In the genomic region with DNA sequence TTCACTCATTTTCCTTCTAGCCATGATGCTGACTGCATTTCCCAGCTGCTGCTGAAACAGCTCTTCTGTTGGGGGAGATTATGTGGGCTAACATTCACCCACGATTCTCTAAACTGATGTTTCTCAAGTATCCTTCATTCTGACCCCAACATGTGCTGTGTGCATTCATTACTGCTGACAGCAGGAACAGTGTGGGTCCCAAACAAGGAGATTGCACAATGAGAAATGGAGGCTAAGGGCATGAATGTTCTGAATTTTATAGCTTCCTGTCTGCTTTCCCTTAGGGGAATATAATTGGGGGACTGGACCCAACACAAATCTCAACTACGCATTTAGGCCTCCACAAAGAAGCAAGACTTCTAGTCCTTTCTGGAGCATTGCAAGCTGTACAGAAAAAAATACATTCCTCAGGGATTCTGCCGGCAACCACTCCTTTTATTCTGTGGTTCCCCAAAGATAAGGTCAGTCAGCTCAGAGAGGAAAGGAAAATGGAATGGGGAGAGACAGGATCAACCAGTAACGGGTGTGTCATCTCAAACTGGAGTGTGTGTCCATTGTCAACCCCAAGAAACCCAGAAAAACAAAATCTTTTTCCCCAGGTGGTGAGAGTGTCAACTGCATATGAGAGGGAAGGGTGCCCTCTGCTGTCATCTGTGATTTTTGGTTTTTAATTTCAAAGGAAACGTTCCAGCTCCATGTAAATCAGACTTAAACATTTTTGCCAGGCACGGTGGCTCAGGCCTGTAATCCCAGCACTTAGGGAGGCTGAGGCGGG, we compare ENCODE assay signal across 8 cellular contexts.
A peak's percentile ranks its signal among the peaks of the same experiment; 100 is the strongest.
DNase-seq lines count a peak whose midpoint lies in the region; ATAC-seq, FAIRE-seq and TF ChIP-seq lines count a peak whose summit lies in the region.

No MANE protein-coding gene starts in this region.

- FAIRE-seq in bronchial epithelial cell (lab: Jason Lieb, UNC) = peak; percentile 96
- FAIRE-seq in small intestine (lab: Jason Lieb, UNC) = no peak

- ATAC-seq in GM19463 (IDR thresholded peaks at IDR 0.05; ENCODE audit: unreplicated experiment) = peak; percentile 55

- 8 to 19% (median 15%) methylated on average over 7 of the region's 7 CpGs for WGBS in small intestine, 3 donors

- peak; percentile 37 for TF ChIP-seq CTCF in bronchial epithelial cell (IDR thresholded peaks at IDR 0.05; ENCODE audit: insufficient read depth, low read length, severe bottlenecking)

- peak overlapping the region in 1 of 2 donors; percentile 88 for H3K27ac ChIP-seq in small intestine (ENCODE audit: low read depth in 1 of 2, low read length in 1 of 2)

- no peaks in the 10 kb centered on the region for H3K27me3 ChIP-seq in bronchial epithelial cell (ENCODE audit: control insufficient read depth, insufficient read depth, low read length)
- H3K27me3 ChIP-seq in small intestine (ENCODE audit: control insufficient read depth in 2 of 2, insufficient read depth in 2 of 2, low read length in 2 of 2) = no peaks in the 10 kb centered on the region

- peaks cover 0 to 3% of the 10 kb centered on the region in 2 donors for H3K4me1 ChIP-seq in small intestine (ENCODE audit: control insufficient read depth in 2 of 2, insufficient read depth in 1 of 2, low read depth in 1 of 2, low read length in 1 of 2)

- DNase-seq in COLO668 (lab: John Stamatoyannopoulos, UW; ENCODE audit: unreplicated experiment) = peak; percentile 32
- peak; percentile 55 for DNase-seq in MV-4-11 (lab: John Stamatoyannopoulos, UW)
- DNase-seq in SKM-1 treated with dmso at 0.1 percent for 144 hours (lab: John Stamatoyannopoulos, UW; ENCODE audit: unreplicated experiment) = peak; percentile 36
- peak; percentile 90 for DNase-seq in bronchial epithelial cell (ENCODE audit: low read depth)
- DNase-seq in iris pigment epithelial cell (ENCODE audit: low read depth) = peak; percentile 90
- DNase-seq in small intestine = peak; percentile 58
- DNase-seq in NK-92 (lab: John Stamatoyannopoulos, UW; ENCODE audit: unreplicated experiment) = no peak

- H3K9me3 ChIP-seq in small intestine (ENCODE audit: control insufficient read depth, low read depth) = no peaks in the 10 kb centered on the region

- H3K4me3 ChIP-seq in bronchial epithelial cell (ENCODE audit: low read depth, low read length) = no peak overlapping the region
- H3K4me3 ChIP-seq in small intestine (ENCODE audit: low read depth in 1 of 2, low read length in 2 of 2) = no peak overlapping the region

- H3K36me3 ChIP-seq in bronchial epithelial cell (ENCODE audit: control insufficient read depth, insufficient read depth, low read length) (no peaks in the 10 kb centered on the region), small intestine (ENCODE audit: control insufficient read depth in 2 of 2, insufficient read depth in 2 of 2, low read length in 2 of 2) (no peaks in the 10 kb centered on the region)
